In genomic region chr7:111140091-111140870, GRCh38 we compare ENCODE assay signal across 18 cellular contexts.
"Had no signal": no experiment of that assay in that cellular context is flagged by ENCODE, and none has a peak within 500 bp of the region (broad histone marks: within the 10 kb centered on the region; RNA-seq: fewer than 3 reads in every experiment).

No MANE protein-coding gene starts in this region.

- H3K9me3 ChIP-seq: lower lobe of right lung, sigmoid colon, thyroid gland had no signal

- H3K36me3 Mint-ChIP-seq: activated CD4-positive, alpha-beta memory T cell treated with anti-CD3 and anti-CD28 coated beads for 36 hours; naive thymus-derived CD4-positive, alpha-beta T cell had no signal

- ATAC-seq: activated CD8-positive, alpha-beta memory T cell treated with anti-CD3 and anti-CD28 coated beads, Interleukin-2, amount 10 ng/mL, durations not matched to agents 7 days and 5 days; lower lobe of right lung; naive thymus-derived CD4-positive, alpha-beta T cell; SK-N-SH treated with all-trans-retinoic acid at 6 μM for 48 hours had no signal

- H3K27ac Mint-ChIP-seq: activated CD4-positive, alpha-beta memory T cell treated with anti-CD3 and anti-CD28 coated beads for 36 hours; activated CD8-positive, alpha-beta memory T cell treated with anti-CD3 and anti-CD28 coated beads, Interleukin-2, amount 10 ng/mL, durations not matched to agents 7 days and 5 days; activated naive CD8-positive, alpha-beta T cell treated with anti-CD3 and anti-CD28 coated beads, Interleukin-2, amount 10 ng/mL, durations not matched to agents 7 days and 5 days had no signal

- H3K4me3 Mint-ChIP-seq: activated CD4-positive, alpha-beta memory T cell treated with anti-CD3 and anti-CD28 coated beads for 36 hours; activated CD8-positive, alpha-beta memory T cell treated with anti-CD3 and anti-CD28 coated beads, Interleukin-2, amount 10 ng/mL, durations not matched to agents 7 days and 5 days; activated naive CD8-positive, alpha-beta T cell treated with anti-CD3 and anti-CD28 coated beads, Interleukin-2, amount 10 ng/mL, durations not matched to agents 7 days and 5 days; naive thymus-derived CD4-positive, alpha-beta T cell had no signal

- H3K27me3 Mint-ChIP-seq: activated CD4-positive, alpha-beta memory T cell treated with anti-CD3 and anti-CD28 coated beads for 36 hours; activated CD8-positive, alpha-beta memory T cell treated with anti-CD3 and anti-CD28 coated beads, Interleukin-2, amount 10 ng/mL, durations not matched to agents 7 days and 5 days; activated naive CD8-positive, alpha-beta T cell treated with anti-CD3 and anti-CD28 coated beads, Interleukin-2, amount 10 ng/mL, durations not matched to agents 7 days and 5 days; naive thymus-derived CD4-positive, alpha-beta T cell had no signal

- H3K9me3 Mint-ChIP-seq: activated CD4-positive, alpha-beta memory T cell treated with anti-CD3 and anti-CD28 coated beads for 36 hours; naive thymus-derived CD4-positive, alpha-beta T cell had no signal

- H3K36me3 ChIP-seq: lower lobe of right lung, sigmoid colon, thyroid gland had no signal

- H3K27ac ChIP-seq: lower lobe of right lung, sigmoid colon, thyroid gland had no signal

- DNase-seq: activated CD4-positive, alpha-beta memory T cell treated with anti-CD3 and anti-CD28 coated beads for 36 hours; activated CD4-positive, alpha-beta T cell treated with anti-CD3 and anti-CD28 coated beads for 1 hour; activated CD8-positive, alpha-beta memory T cell treated with anti-CD3 and anti-CD28 coated beads, Interleukin-2, amount 10 ng/mL, durations not matched to agents 7 days and 5 days; activated naive CD4-positive, alpha-beta T cell treated with Interleukin-2 at 50 U/mL for 16 hours; activated naive CD8-positive, alpha-beta T cell treated with anti-CD3 and anti-CD28 coated beads, Interleukin-2, amount 10 ng/mL, durations not matched to agents 7 days and 5 days; amygdala; erythroblast; foreskin fibroblast; lower lobe of right lung; naive thymus-derived CD4-positive, alpha-beta T cell; retina; sigmoid colon; stimulated activated CD4-positive, alpha-beta T cell treated with anti-CD3 and anti-CD28 coated beads, Interleukin-15, amount 100 ng/mL, for 24 hours; stimulated activated naive CD4-positive, alpha-beta T cell; T-helper 9 cell; thyroid gland had no signal

- H3K27me3 ChIP-seq: sigmoid colon, thyroid gland had no signal

- H3K4me3 ChIP-seq: lower lobe of right lung, sigmoid colon, smooth muscle cell, thyroid gland had no signal
